Comparison of ENCODE assay signal across 31 cellular contexts in genomic region chr10:78954701-78955100, GRCh38.
"Had no signal": no experiment of that assay in that cellular context is flagged by ENCODE, and none has a peak within 500 bp of the region (broad histone marks: within the 10 kb centered on the region; RNA-seq: fewer than 3 reads in every experiment).

No MANE protein-coding gene starts in this region.

- H3K27me3 ChIP-seq: body of pancreas, esophagus squamous epithelium, gastroesophageal sphincter had no signal

- H3K36me3 ChIP-seq: esophagus squamous epithelium, gastroesophageal sphincter, WERI-Rb-1 had no signal

- H3K36me3 Mint-ChIP-seq: activated naive CD8-positive, alpha-beta T cell had no signal

- H3K4me3 ChIP-seq: body of pancreas, esophagus squamous epithelium, gastroesophageal sphincter had no signal

- DNase-seq: activated B cell treated with CpG ODN at 0.5 μM for 24 hours; activated CD4-positive, alpha-beta T cell treated with anti-CD3 and anti-CD28 coated beads for 48 hours; activated CD4-positive, alpha-beta T cell treated with anti-CD3 and anti-CD28 coated beads, Interleukin-2, amount 50 U/mL, for 1 hour; activated CD4-positive, alpha-beta T cell treated with anti-CD3 and anti-CD28 coated beads, Interleukin-2, amount 50 U/mL, for 48 hours; activated CD8-positive, alpha-beta memory T cell treated with anti-CD3 and anti-CD28 coated beads for 24 hours; activated CD8-positive, alpha-beta T cell treated with anti-CD3 and anti-CD28 coated beads for 36 hours; activated effector memory CD4-positive, alpha-beta T cell treated with Interleukin-2 at 50 U/mL for 16 hours; activated gamma-delta T cell treated with Interleukin-2 at 50 U/mL for 16 hours; activated naive CD4-positive, alpha-beta T cell treated with anti-CD3 and anti-CD28 coated beads, Interleukin-2, amount 50 U/mL, for 16 hours; activated naive CD4-positive, alpha-beta T cell treated with Interleukin-2 at 50 U/mL for 16 hours; activated T-cell treated with anti-CD3 and anti-CD28 coated beads, Interleukin-2, amount 50 U/mL, for 4 hours; amygdala; aorta; body of pancreas; caudate nucleus; cortex of kidney; dermis blood vessel endothelial cell; effector CD4-positive, alpha-beta T cell; effector memory CD8-positive, alpha-beta T cell; esophagus squamous epithelium; foreskin melanocyte; T-helper 1 cell; T-helper 17 cell; T1000; WERI-Rb-1 had no signal

- H3K27me3 Mint-ChIP-seq: activated CD8-positive, alpha-beta T cell treated with anti-CD3 and anti-CD28 coated beads for 36 hours; activated naive CD8-positive, alpha-beta T cell; activated T-helper 17 cell treated with anti-CD3 and anti-CD28 coated beads, Interleukin-2, amount 50 U/mL, for 72 hours had no signal

- H3K27ac ChIP-seq: body of pancreas, epithelial cell of prostate, esophagus squamous epithelium, gastroesophageal sphincter, WERI-Rb-1 had no signal

- H3K4me1 Mint-ChIP-seq: activated B cell treated with CpG ODN at 0.5 μM for 24 hours; activated T-helper 17 cell treated with anti-CD3 and anti-CD28 coated beads, Interleukin-2, amount 50 U/mL, for 72 hours had no signal

- H3K4me3 Mint-ChIP-seq: activated B cell treated with CpG ODN at 0.5 μM for 24 hours; activated CD8-positive, alpha-beta T cell treated with anti-CD3 and anti-CD28 coated beads for 36 hours; activated naive CD8-positive, alpha-beta T cell; activated T-cell treated with anti-CD3 and anti-CD28 coated beads, Interleukin-2, amount 50 U/mL, for 4 hours; activated T-helper 17 cell treated with anti-CD3 and anti-CD28 coated beads, Interleukin-2, amount 50 U/mL, for 72 hours; effector memory CD8-positive, alpha-beta T cell; T-helper 17 cell; T-helper 2 cell treated with Interferon-gamma antibody and Interleukin-4, amounts not matched to agents 5 μg/mL and 100 μg/mL, for 36 hours had no signal

- H3K27ac Mint-ChIP-seq: activated B cell treated with CpG ODN at 0.5 μM for 24 hours; activated CD8-positive, alpha-beta T cell treated with anti-CD3 and anti-CD28 coated beads for 36 hours; activated naive CD8-positive, alpha-beta T cell; activated T-helper 17 cell treated with anti-CD3 and anti-CD28 coated beads, Interleukin-2, amount 50 U/mL, for 72 hours; T-helper 17 cell; T-helper 2 cell treated with Interferon-gamma antibody and Interleukin-4, amounts not matched to agents 5 μg/mL and 100 μg/mL, for 36 hours had no signal

- H3K9me3 Mint-ChIP-seq: activated B cell treated with CpG ODN at 0.5 μM for 24 hours; activated CD8-positive, alpha-beta T cell treated with anti-CD3 and anti-CD28 coated beads for 36 hours; activated T-cell treated with anti-CD3 and anti-CD28 coated beads, Interleukin-2, amount 50 U/mL, for 4 hours; activated T-helper 17 cell treated with anti-CD3 and anti-CD28 coated beads, Interleukin-2, amount 50 U/mL, for 72 hours; effector memory CD8-positive, alpha-beta T cell; T-helper 2 cell treated with Interferon-gamma antibody and Interleukin-4, amounts not matched to agents 5 μg/mL and 100 μg/mL, for 36 hours had no signal

- H3K9me3 ChIP-seq: body of pancreas, esophagus squamous epithelium, gastroesophageal sphincter had no signal

- ATAC-seq: activated CD4-positive, CD25-positive, alpha-beta regulatory T cell treated with anti-CD3 and anti-CD28 coated beads, Interleukin-2, amount 50 U/mL, for 24 hours; activated CD8-positive, alpha-beta T cell treated with anti-CD3 and anti-CD28 coated beads for 36 hours; activated T-cell treated with anti-CD3 and anti-CD28 coated beads, Interleukin-2, amount 50 U/mL, for 4 hours; activated T-helper 17 cell treated with anti-CD3 and anti-CD28 coated beads, Interleukin-2, amount 50 U/mL, for 72 hours; body of pancreas; effector memory CD8-positive, alpha-beta T cell; gastroesophageal sphincter; T-helper 17 cell had no signal
